In genomic region chr9:110156902-110157301, GRCh38 we compare ENCODE assay signal across 9 cellular contexts. TPM values are rescaled to one million over a fixed set of nuclear protein-coding genes. Genes with fewer than 3 reads are reported as not detected.
DNase-seq lines count a peak whose midpoint lies in the region; ATAC-seq and TF ChIP-seq lines count a peak whose summit lies in the region.
"Had no signal": no experiment of that assay in that cellular context is flagged by ENCODE, and none has a peak within 500 bp of the region (broad histone marks: within the 10 kb centered on the region; RNA-seq: fewer than 3 reads in every experiment).

No MANE protein-coding gene starts in this region.

- no peak overlapping the region for H3K4me3 ChIP-seq in fibroblast of the aortic adventitia (ENCODE audit: low read depth, low read length)

- peak; percentile 83 for ATAC-seq in GM18867 (IDR thresholded peaks at IDR 0.05; ENCODE audit: unreplicated experiment)
- ATAC-seq in HG03039 (IDR thresholded peaks at IDR 0.05; ENCODE audit: unreplicated experiment) = peak; percentile 46

- peak; percentile 56 for DNase-seq in Ammon's horn (ENCODE audit: low spot score)
- peak; percentile 79 for DNase-seq in fibroblast of the aortic adventitia (ENCODE audit: low read depth)
- DNase-seq in retina = no peak
- DNase-seq in SK-N-DZ (ENCODE audit: low spot score) = no peak
- no peak for DNase-seq in NCI-H2227 treated with DMSO at 0.1 percent for 48 hours (lab: John Stamatoyannopoulos, UW)

- no peak for TF ChIP-seq CTCF in fibroblast of the aortic adventitia (IDR thresholded peaks at IDR 0.05; ENCODE audit: insufficient read depth, low read length)

TF ChIP-seq in PFSK-1, 5 proteins besides CTCF, POLR2A, EP300 and RAD21:
- TF ChIP-seq REST (IDR thresholded peaks at IDR 0.05; ENCODE audit: insufficient read depth in 1 of 2, low read depth in 2 of 2, low read length in 2 of 2) (no peak), SIN3A (IDR thresholded peaks at IDR 0.05; ENCODE audit: borderline replicate concordance, insufficient read depth, low read length) (peak; percentile 55; the same call in 1 of the 2 replicates), FOXP2 (optimal IDR thresholded peaks at IDR 0.05; ENCODE audit: borderline replicate concordance, extremely low read depth, extremely low read length, insufficient read depth) (no peak), POLR2AphosphoS5 (IDR thresholded peaks at IDR 0.05; ENCODE audit: low read depth, low read length) (no peak), TAF1 (IDR thresholded peaks at IDR 0.05; ENCODE audit: borderline replicate concordance, insufficient read depth, low read length) (no peak)

RNA-seq across cellular contexts. Expression of gene C9orf152, which starts 51.1 kb away (rescaled TPM):
- polyA plus RNA-seq in PFSK-1 (2012; ENCODE audit: insufficient read length, low read depth) = not detected
- total RNA-seq in fibroblast of the aortic adventitia (ENCODE audit: low replicate concordance) = 0.16 TPM in 1 of 2 replicates, not detected in the other
- polyA plus RNA-seq in SK-N-DZ (2014; cell fraction: cytosol; rRNA removed) = not detected in 2 replicates
- not detected in 2 replicates for polyA plus RNA-seq in SK-N-DZ (2014; cell fraction: nucleus; rRNA removed)
- total RNA-seq: glomerular endothelial cell had no signal

Comparison
In these comparisons a context has a peak if more than half of its experiments do, and no peak if none do; other contexts are left out.
1. DNase-seq: peak in Ammon's horn (single experiment) and fibroblast of the aortic adventitia (single experiment); none in retina (single experiment), SK-N-DZ (single experiment) and NCI-H2227 treated with DMSO at 0.1 percent for 48 hours (single experiment).